25 cellular contexts compared by ENCODE assay signal in genomic region chr20:39670987-39671386, GRCh38.
"Had no signal": no experiment of that assay in that cellular context is flagged by ENCODE, and none has a peak within 500 bp of the region (broad histone marks: within the 10 kb centered on the region; RNA-seq: fewer than 3 reads in every experiment).

No MANE protein-coding gene starts in this region.

- H3K36me3 ChIP-seq: colonic mucosa, left ventricle myocardium inferior, uterus had no signal

- H3K4me3 Mint-ChIP-seq: activated CD4-positive, alpha-beta memory T cell treated with anti-CD3 and anti-CD28 coated beads, Interleukin-2, amount 10 ng/mL, durations not matched to agents 7 days and 5 days; activated CD4-positive, alpha-beta T cell treated with anti-CD3 and anti-CD28 coated beads, Interleukin-2, amount 10 ng/mL, durations not matched to agents 24 days and 14 days; activated naive CD4-positive, alpha-beta T cell treated with anti-CD3 and anti-CD28 coated beads, Interleukin-2, amount 10 ng/mL, durations not matched to agents 7 days and 5 days; activated T-cell treated with anti-CD3 and anti-CD28 coated beads, Interleukin-2, amount 50 U/mL, for 72 hours; effector memory CD8-positive, alpha-beta T cell; immature natural killer cell; mesothelial cell of epicardium; natural killer cell; stimulated activated effector memory CD8-positive, alpha-beta T cell treated with anti-CD3 and anti-CD28 coated beads, Interleukin-12 subunit alpha, Interleukin-12 subunit beta, amount 100 ng/mL, for 72 hours had no signal

- H3K36me3 Mint-ChIP-seq: activated naive CD4-positive, alpha-beta T cell treated with anti-CD3 and anti-CD28 coated beads, Interleukin-2, amount 10 ng/mL, durations not matched to agents 7 days and 5 days; immature natural killer cell; mesothelial cell of epicardium; natural killer cell; stimulated activated effector memory CD8-positive, alpha-beta T cell treated with anti-CD3 and anti-CD28 coated beads, Interleukin-12 subunit alpha, Interleukin-12 subunit beta, amount 100 ng/mL, for 72 hours had no signal

- ATAC-seq: activated T-cell treated with anti-CD3 and anti-CD28 coated beads, Interleukin-2, amount 50 U/mL, for 72 hours; effector memory CD8-positive, alpha-beta T cell; esophagus mucosa; natural killer cell; sciatic nerve; stimulated activated effector memory CD8-positive, alpha-beta T cell treated with anti-CD3 and anti-CD28 coated beads, Interleukin-12 subunit alpha, Interleukin-12 subunit beta, amount 100 ng/mL, for 72 hours had no signal

- H2AFZ ChIP-seq: hepatocyte had no signal

- H3K4me3 ChIP-seq: colonic mucosa, dorsolateral prefrontal cortex, hepatocyte, left ventricle myocardium inferior, uterus had no signal

- H3K79me2 ChIP-seq: hepatocyte had no signal

- H3K27me3 Mint-ChIP-seq: activated CD4-positive, alpha-beta memory T cell treated with anti-CD3 and anti-CD28 coated beads, Interleukin-2, amount 10 ng/mL, durations not matched to agents 7 days and 5 days; activated CD4-positive, alpha-beta T cell treated with anti-CD3 and anti-CD28 coated beads, Interleukin-2, amount 10 ng/mL, durations not matched to agents 24 days and 14 days; activated naive CD4-positive, alpha-beta T cell treated with anti-CD3 and anti-CD28 coated beads, Interleukin-2, amount 10 ng/mL, durations not matched to agents 7 days and 5 days had no signal

- H3K27me3 ChIP-seq: colonic mucosa, hepatocyte, uterus had no signal

- H3K4me1 Mint-ChIP-seq: activated CD4-positive, alpha-beta memory T cell treated with anti-CD3 and anti-CD28 coated beads, Interleukin-2, amount 10 ng/mL, durations not matched to agents 7 days and 5 days; activated CD4-positive, alpha-beta T cell treated with anti-CD3 and anti-CD28 coated beads, Interleukin-2, amount 10 ng/mL, durations not matched to agents 24 days and 14 days; activated naive CD4-positive, alpha-beta T cell treated with anti-CD3 and anti-CD28 coated beads, Interleukin-2, amount 10 ng/mL, durations not matched to agents 7 days and 5 days; immature natural killer cell; mesothelial cell of epicardium; natural killer cell; stimulated activated effector memory CD8-positive, alpha-beta T cell treated with anti-CD3 and anti-CD28 coated beads, Interleukin-12 subunit alpha, Interleukin-12 subunit beta, amount 100 ng/mL, for 72 hours had no signal

- H3K27ac Mint-ChIP-seq: activated CD4-positive, alpha-beta memory T cell treated with anti-CD3 and anti-CD28 coated beads, Interleukin-2, amount 10 ng/mL, durations not matched to agents 7 days and 5 days; activated CD4-positive, alpha-beta T cell treated with anti-CD3 and anti-CD28 coated beads, Interleukin-2, amount 10 ng/mL, durations not matched to agents 24 days and 14 days; activated naive CD4-positive, alpha-beta T cell treated with anti-CD3 and anti-CD28 coated beads, Interleukin-2, amount 10 ng/mL, durations not matched to agents 7 days and 5 days; activated T-cell treated with anti-CD3 and anti-CD28 coated beads, Interleukin-2, amount 50 U/mL, for 72 hours; effector memory CD8-positive, alpha-beta T cell; immature natural killer cell; mesothelial cell of epicardium; natural killer cell; stimulated activated effector memory CD8-positive, alpha-beta T cell treated with anti-CD3 and anti-CD28 coated beads, Interleukin-12 subunit alpha, Interleukin-12 subunit beta, amount 100 ng/mL, for 72 hours had no signal

- H3K9me3 ChIP-seq: colonic mucosa, left ventricle myocardium inferior, uterus had no signal

- H3K4me1 ChIP-seq: colonic mucosa, left ventricle myocardium inferior, uterus had no signal

- FAIRE-seq: bronchial epithelial cell, endothelial cell of umbilical vein, frontal cortex, small intestine had no signal

- DNase-seq: activated CD4-positive, alpha-beta memory T cell treated with anti-CD3 and anti-CD28 coated beads, Interleukin-2, amount 10 ng/mL, durations not matched to agents 7 days and 5 days; activated CD4-positive, alpha-beta T cell treated with anti-CD3 and anti-CD28 coated beads, Interleukin-2, amount 10 ng/mL, durations not matched to agents 24 days and 14 days; activated effector memory CD4-positive, alpha-beta T cell treated with Interleukin-2 at 50 U/mL for 16 hours; activated naive CD4-positive, alpha-beta T cell treated with anti-CD3 and anti-CD28 coated beads, Interleukin-2, amount 10 ng/mL, durations not matched to agents 7 days and 5 days; activated T-cell treated with anti-CD3 and anti-CD28 coated beads, Interleukin-2, amount 50 U/mL, for 72 hours; amygdala; colonic mucosa; dorsolateral prefrontal cortex; effector memory CD8-positive, alpha-beta T cell; glutamatergic neuron; immature natural killer cell; left ventricle myocardium inferior; natural killer cell; small intestine; stimulated activated CD4-positive, alpha-beta T cell treated with anti-CD3 and anti-CD28 coated beads, Interleukin-2, amount 100 ng/mL, for 24 hours; trophoblast cell; uterus had no signal

- H3K27ac ChIP-seq: colonic mucosa, dorsolateral prefrontal cortex, hepatocyte, left ventricle myocardium inferior, uterus had no signal

- H3K4me2 ChIP-seq: hepatocyte had no signal

- H3K9me3 Mint-ChIP-seq: activated CD4-positive, alpha-beta memory T cell treated with anti-CD3 and anti-CD28 coated beads, Interleukin-2, amount 10 ng/mL, durations not matched to agents 7 days and 5 days; activated CD4-positive, alpha-beta T cell treated with anti-CD3 and anti-CD28 coated beads, Interleukin-2, amount 10 ng/mL, durations not matched to agents 24 days and 14 days; activated naive CD4-positive, alpha-beta T cell treated with anti-CD3 and anti-CD28 coated beads, Interleukin-2, amount 10 ng/mL, durations not matched to agents 7 days and 5 days; activated T-cell treated with anti-CD3 and anti-CD28 coated beads, Interleukin-2, amount 50 U/mL, for 72 hours; effector memory CD8-positive, alpha-beta T cell; mesothelial cell of epicardium; stimulated activated effector memory CD8-positive, alpha-beta T cell treated with anti-CD3 and anti-CD28 coated beads, Interleukin-12 subunit alpha, Interleukin-12 subunit beta, amount 100 ng/mL, for 72 hours had no signal
